In the genomic region with DNA sequence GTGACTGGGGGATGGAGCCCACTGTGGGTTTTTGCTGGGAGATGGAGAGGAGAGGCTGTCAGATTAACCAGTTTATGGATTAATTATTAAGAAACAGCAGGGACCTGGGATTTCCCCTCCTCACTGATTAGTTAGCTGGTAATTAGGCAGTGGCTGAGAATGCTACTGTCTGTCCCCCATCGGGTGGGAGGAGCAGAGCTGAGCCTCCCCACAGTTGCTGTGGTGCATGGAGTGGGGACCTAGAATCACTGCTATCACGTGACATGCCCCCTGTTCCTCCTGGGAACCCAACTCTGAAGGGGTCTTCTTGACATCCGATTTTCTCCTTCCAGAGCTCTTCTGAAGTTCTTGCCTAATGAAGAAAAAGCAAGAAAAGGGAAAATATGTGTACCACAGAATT, we compare ENCODE assay signal across 20 cellular contexts.
DNase-seq lines count a peak whose midpoint lies in the region; ATAC-seq, FAIRE-seq and TF ChIP-seq lines count a peak whose summit lies in the region.
"Had no signal": no experiment of that assay in that cellular context is flagged by ENCODE, and none has a peak within 500 bp of the region (broad histone marks: within the 10 kb centered on the region; RNA-seq: fewer than 3 reads in every experiment).

No MANE protein-coding gene starts in this region.

- POLR2A ChIA-PET in IMR-90 (lab: Charles Lee; ENCODE audit: unreplicated experiment): no interaction called here
- POLR2A ChIA-PET in GM12878 (lab: Charles Lee): interaction anchor here (1.2 kb wide), 1 partner anchor 48 kb away, joined by 3 read pairs; no protein-coding TSS in a partner anchor

- H3K4me2 ChIP-seq in IMR-90 (ENCODE audit: low read depth, low read length): no peak overlapping the region
- H3K4me2 ChIP-seq in GM12878 (ENCODE audit: control insufficient read depth, insufficient read depth): no peak overlapping the region
- H3K4me2 ChIP-seq: BLaER1 had no signal

- no peak overlapping the region for H4K8ac ChIP-seq in IMR-90 (ENCODE audit: low read depth in 2 of 2, low read length in 2 of 2)

- H3K36me3 ChIP-seq in IMR-90 (ENCODE audit: control insufficient read depth, insufficient read depth, low read length) (no peaks in the 10 kb centered on the region), GM12878 (ENCODE audit: control insufficient read depth in 2 of 2, insufficient read depth in 2 of 2, low read length in 1 of 2) (no peaks in the 10 kb centered on the region)
- H3K36me3 ChIP-seq: BE2C, BLaER1 had no signal

- ATAC-seq in IMR-90 (ENCODE audit: low read depth): no peak
- ATAC-seq in GM12878: peak; percentile 58
- no peak for ATAC-seq in GM19395 (IDR thresholded peaks at IDR 0.05; ENCODE audit: unreplicated experiment)

- CTCF ChIA-PET in IMR-90 (lab: Yijun Ruan, JAX) (no interaction called here), GM12878 (lab: Yijun Ruan, JAX) (interaction anchor here (1.0 kb wide), 1 partner anchor 51 kb away, joined by 3 read pairs; no protein-coding TSS in a partner anchor)

- no peak overlapping the region for H3K56ac ChIP-seq in IMR-90 (ENCODE audit: extremely low read depth, insufficient read depth, low read length)

- no peak overlapping the region for H2BK20ac ChIP-seq in IMR-90 (ENCODE audit: low read depth, low read length)

- H3K4me1 ChIP-seq in IMR-90 (ENCODE audit: control insufficient read depth, insufficient read depth, low read length) (no peaks in the 10 kb centered on the region), GM12878 (ENCODE audit: control insufficient read depth, insufficient read depth, low read length) (no peaks in the 10 kb centered on the region)
- H3K4me1 ChIP-seq: BE2C had no signal

- SMC1A ChIA-PET in GM12878 (lab: Charles Lee; ENCODE audit: uncharacterized antibody, unreplicated experiment): no interaction called here

- BruUV-seq in IMR-90 (replicated peaks; lab: Mats Ljungman, UMichigan) (no TSS peak), GM12878 (replicated peaks; lab: Mats Ljungman, UMichigan) (no TSS peak)

- dilution Hi-C loops in IMR-90 (cut with HindIII; ENCODE audit: low sequenced_read_pairs, unreplicated experiment): no loop called here

- H3K79me2 ChIP-seq in GM12878 (ENCODE audit: control insufficient read depth, insufficient read depth, low read length): no peaks in the 10 kb centered on the region

- RAD21 ChIA-PET in GM12878 (lab: Charles Lee; ENCODE audit: unreplicated experiment): interaction anchor here (0.9 to 1.7 kb wide), 2 partner anchors 12 to 173 kb away, joined by 3 to 4 read pairs; no protein-coding TSS in a partner anchor

- no peak overlapping the region for H2BK15ac ChIP-seq in IMR-90 (ENCODE audit: low read depth, low read length)

- no peak overlapping the region for H2AK9ac ChIP-seq in IMR-90 (replicated peaks; ENCODE audit: low read depth, low read length, poor library complexity)

- H3K4ac ChIP-seq in IMR-90 (ENCODE audit: low read depth, low read length): no peak overlapping the region

- H3K9me1 ChIP-seq in IMR-90 (ENCODE audit: insufficient read depth, low read length): no peaks in the 10 kb centered on the region

- TF ChIP-seq POLR2A in IMR-90 (IDR thresholded peaks at IDR 0.05; ENCODE audit: low read depth, low read length) (no peak), GM12878 (IDR thresholded peaks at IDR 0.05; ENCODE audit: low read depth, low read length) (no peak)

- H3K18ac ChIP-seq in IMR-90 (ENCODE audit: low read depth, low read length): no peak overlapping the region

- WGBS in IMR-90 (ENCODE audit: extremely low coverage in 2 of 2, insufficient read length in 1 of 2), 2 experiments: no CpG with 5 or more reads among the region's 3 CpGs
- 1% methylated on average over 3 of the region's 3 CpGs for WGBS in GM12878 (ENCODE audit: insufficient coverage, insufficient replicate concordance, low lambda C conversion rate, missing lambda C conversion rate)

- no peak overlapping the region for H4K5ac ChIP-seq in IMR-90 (ENCODE audit: low read depth, low read length)

- H3K14ac ChIP-seq in IMR-90 (replicated peaks; ENCODE audit: low read depth, low read length): no peak overlapping the region

- no peak for TF ChIP-seq RAD21 in IMR-90 (IDR thresholded peaks at IDR 0.05; ENCODE audit: low read length)
- no peak for TF ChIP-seq RAD21 in GM12878 (IDR thresholded peaks at IDR 0.05; ENCODE audit: insufficient read depth, low read depth, low read length)

- FAIRE-seq in D721Med (lab: Jason Lieb, UNC): no peak
- no peak for FAIRE-seq in GM12878 (lab: Jason Lieb, UNC)
- FAIRE-seq: A204.1, G401.6, GM12892, GM18507 had no signal

- no peak overlapping the region for H3K23ac ChIP-seq in IMR-90 (ENCODE audit: low read depth, low read length)

- no peak overlapping the region for H2AK5ac ChIP-seq in IMR-90 (ENCODE audit: low read depth, low read length)

- H4K20me1 ChIP-seq in IMR-90 (ENCODE audit: insufficient read depth, low read length) (no peaks in the 10 kb centered on the region), GM12878 (ENCODE audit: control insufficient read depth, insufficient read depth) (no peaks in the 10 kb centered on the region)
- H4K20me1 ChIP-seq: BLaER1 had no signal

- H2BK120ac ChIP-seq in IMR-90 (ENCODE audit: low read depth, low read length): no peak overlapping the region

- no peak overlapping the region for H4K91ac ChIP-seq in IMR-90 (ENCODE audit: insufficient read depth, low read depth, low read length)

- H3K9ac ChIP-seq in IMR-90 (ENCODE audit: low read depth, low read length) (no peak overlapping the region), GM12878 (ENCODE audit: control insufficient read depth, insufficient read depth, low read length) (no peak overlapping the region)
- H3K9ac ChIP-seq: BLaER1 had no signal

- H3K27me3 ChIP-seq in IMR-90 (ENCODE audit: control insufficient read depth, insufficient read depth, low read length) (no peaks in the 10 kb centered on the region), GM12878 (replicated peaks in 1 of 2; ENCODE audit: control insufficient read depth in 2 of 2, insufficient read depth in 2 of 2, low read length in 1 of 2) (no peaks in the 10 kb centered on the region)
- H3K27me3 ChIP-seq: BE2C, BLaER1 had no signal

- H3K4me3 ChIP-seq in IMR-90 (ENCODE audit: insufficient read depth, low read depth, low read length) (no peak overlapping the region), GM12878 (no peak overlapping the region)
- H3K4me3 ChIP-seq: BLaER1 had no signal

- H3K9me3 ChIP-seq in IMR-90 (ENCODE audit: control insufficient read depth, insufficient read depth, low read length) (no peaks in the 10 kb centered on the region), GM12878 (replicated peaks; ENCODE audit: control insufficient read depth, insufficient read depth, low read length) (no peaks in the 10 kb centered on the region)
- H3K9me3 ChIP-seq: BE2C, BLaER1 had no signal

- H2AFZ ChIP-seq in IMR-90 (replicated peaks; ENCODE audit: low read length, poor library complexity): peak overlapping the region; percentile 21
- H2AFZ ChIP-seq in GM12878 (ENCODE audit: control insufficient read depth, low read depth, low read length): no peak overlapping the region

- no peaks in the 10 kb centered on the region for H3K79me1 ChIP-seq in IMR-90 (ENCODE audit: low read depth in 1 of 2, low read length in 2 of 2)

- no peak for TF ChIP-seq EP300 in GM12878 (IDR thresholded peaks at IDR 0.05; ENCODE audit: borderline replicate concordance in 1 of 2, control insufficient read depth in 1 of 2, low read depth in 2 of 2, low read length in 2 of 2)

- in situ Hi-C loops in IMR-90 (cut with MboI; ENCODE audit: low sequenced_read_pairs): no loop called here
- in situ Hi-C loops in GM12878 (cut with MboI): no loop called here

- intact Hi-C loops in IMR-90 (cut with micrococcal nuclease): no loop called here
- intact Hi-C loops in GM12878 (cut with micrococcal nuclease; ENCODE audit: unreplicated experiment): no loop called here

- TF ChIP-seq CTCF in D721Med (IDR thresholded peaks at IDR 0.05; ENCODE audit: insufficient read depth, missing control alignments) (no peak), IMR-90 (conservative IDR thresholded peaks at IDR 0.05; ENCODE audit: low read depth, low read length) (no peak), GM12878 (IDR thresholded peaks at IDR 0.05 in 2 of 3, conservative IDR thresholded peaks at IDR 0.05 in 1 of 3; ENCODE audit: control insufficient read depth in 2 of 3, extremely low read depth in 1 of 3, insufficient read depth in 1 of 3, low read depth in 3 of 3, low read length in 3 of 3) (no peak)

- H3K27ac ChIP-seq in IMR-90 (ENCODE audit: insufficient read depth, low read length): no peak overlapping the region
- no peak overlapping the region for H3K27ac ChIP-seq in GM12878 (ENCODE audit: control insufficient read depth, insufficient read depth)
- H3K27ac ChIP-seq: BLaER1 had no signal

- H2BK5ac ChIP-seq in IMR-90 (ENCODE audit: low read depth, low read length, poor library complexity, severe bottlenecking): no peak overlapping the region

- DNase-seq in D721Med (ENCODE audit: insufficient read length, low spot score): peak; percentile 27
- no peak for DNase-seq in IMR-90
- DNase-seq in GM12878 (ENCODE audit: low read depth, low spot score): no peak
- DNase-seq in putamen (ENCODE audit: low spot score): no peak
- DNase-seq: 8988T; ACHN; BE2C; C1 segment of cervical spinal cord; CD4-positive, alpha-beta memory T cell; CD4-positive, CD25-positive, alpha-beta regulatory T cell; CD8-positive, alpha-beta memory T cell; COR-L47; DMS79 treated with DMSO at 0.1 percent for 48 hours; GF-D8 had no signal

TF ChIP-seq in IMR-90, 13 proteins besides CTCF, POLR2A, EP300 and RAD21 (continues in another document):
- TF ChIP-seq, protein P1, sequence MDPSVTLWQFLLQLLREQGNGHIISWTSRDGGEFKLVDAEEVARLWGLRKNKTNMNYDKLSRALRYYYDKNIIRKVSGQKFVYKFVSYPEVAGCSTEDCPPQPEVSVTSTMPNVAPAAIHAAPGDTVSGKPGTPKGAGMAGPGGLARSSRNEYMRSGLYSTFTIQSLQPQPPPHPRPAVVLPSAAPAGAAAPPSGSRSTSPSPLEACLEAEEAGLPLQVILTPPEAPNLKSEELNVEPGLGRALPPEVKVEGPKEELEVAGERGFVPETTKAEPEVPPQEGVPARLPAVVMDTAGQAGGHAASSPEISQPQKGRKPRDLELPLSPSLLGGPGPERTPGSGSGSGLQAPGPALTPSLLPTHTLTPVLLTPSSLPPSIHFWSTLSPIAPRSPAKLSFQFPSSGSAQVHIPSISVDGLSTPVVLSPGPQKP (IDR thresholded peaks at IDR 0.05; ENCODE audit: borderline replicate concordance, low read depth, low read length): no peak
- no peak for TF ChIP-seq NFE2L2 (IDR thresholded peaks at IDR 0.05; ENCODE audit: low read depth, low read length)

TF ChIP-seq in GM12878, 131 proteins besides CTCF, POLR2A, EP300 and RAD21 (continues in another document):
- TF ChIP-seq JUND (IDR thresholded peaks at IDR 0.05; ENCODE audit: low read depth, low read length) (no peak), NR2C2 (IDR thresholded peaks at IDR 0.05; ENCODE audit: borderline replicate concordance, control insufficient read depth, insufficient read length, low read depth) (no peak), FOXM1 (IDR thresholded peaks at IDR 0.05; ENCODE audit: low read depth, low read length) (no peak)
